Comparison of ENCODE assay signal across 8 cellular contexts in genomic region chr3:128649264-128649663, GRCh38. TPM values are rescaled to one million over a fixed set of nuclear protein-coding genes. Genes with fewer than 3 reads are reported as not detected.
A peak's percentile ranks its signal among the peaks of the same experiment; 100 is the strongest.
DNase-seq lines count a peak whose midpoint lies in the region; ATAC-seq, FAIRE-seq and TF ChIP-seq lines count a peak whose summit lies in the region.

No MANE protein-coding gene starts in this region.

- H3K36me3 ChIP-seq in BE2C (peaks cover 17% of the 10 kb centered on the region), IMR-90 (ENCODE audit: control insufficient read depth, insufficient read depth, low read length) (peaks cover 5% of the 10 kb centered on the region), bronchial epithelial cell (ENCODE audit: control insufficient read depth, insufficient read depth, low read length) (peaks cover 3% of the 10 kb centered on the region)
- peaks cover 0 to 10% (median 6%) of the 10 kb centered on the region in 3 experiments for H3K36me3 ChIP-seq in naive thymus-derived CD4-positive, alpha-beta T cell (ENCODE audit: control insufficient read depth in 2 of 3, insufficient read depth in 3 of 3, low read length in 3 of 3)

- CTCF ChIA-PET in IMR-90 (lab: Yijun Ruan, JAX): interaction anchor here (1.0 to 1.5 kb wide), 2 partner anchors 31 kb away, joined by 5 read pairs; no protein-coding TSS in a partner anchor
- CTCF ChIA-PET in naive thymus-derived CD4-positive, alpha-beta T cell (lab: Charles Lee): interaction anchor here (0.7 to 1.0 kb wide), 2 partner anchors 31 to 322 kb away, joined by 4 to 7 read pairs; no protein-coding TSS in a partner anchor

- peaks cover 0 to 3% (median 0%) of the 10 kb centered on the region in 11 donors for H3K9me3 Mint-ChIP-seq in naive thymus-derived CD4-positive, alpha-beta T cell

- dilution Hi-C loops in IMR-90 (cut with HindIII; ENCODE audit: low sequenced_read_pairs, unreplicated experiment): no loop called here

- H4K8ac ChIP-seq in IMR-90 (ENCODE audit: low read depth in 2 of 2, low read length in 2 of 2): no peak overlapping the region

- H4K5ac ChIP-seq in IMR-90 (ENCODE audit: low read depth, low read length): no peak overlapping the region

- WGBS in IMR-90 (ENCODE audit: extremely low coverage in 2 of 2, insufficient read length in 1 of 2), 2 experiments: 20% methylated on average over 1 of the region's 6 CpGs; no CpG with 5 or more reads in 1 of the 2 experiments

- no peak for DNase-seq in BE2C
- no peak for DNase-seq in IMR-90
- no peak for DNase-seq in bronchial epithelial cell (ENCODE audit: low read depth)
- DNase-seq in naive thymus-derived CD4-positive, alpha-beta T cell: no peak
- DNase-seq in stimulated activated CD4-positive, alpha-beta T cell treated with anti-CD3 and anti-CD28 coated beads, Interleukin-2, amount 100 ng/mL, for 24 hours: no peak
- no peak for DNase-seq in activated CD8-positive, alpha-beta memory T cell treated with anti-CD3 and anti-CD28 coated beads, Interleukin-2, amount 50 U/mL, for 48 hours

- peak overlapping the region; percentile 98; the same call in 1 of the 2 replicates for H3K9ac ChIP-seq in IMR-90 (ENCODE audit: low read depth, low read length)

- no peak overlapping the region for H2BK120ac ChIP-seq in IMR-90 (ENCODE audit: low read depth, low read length)

- H3K9me3 ChIP-seq in BE2C: no peaks in the 10 kb centered on the region
- no peaks in the 10 kb centered on the region for H3K9me3 ChIP-seq in IMR-90 (ENCODE audit: control insufficient read depth, insufficient read depth, low read length)
- H3K9me3 ChIP-seq in naive thymus-derived CD4-positive, alpha-beta T cell (ENCODE audit: control insufficient read depth in 2 of 3, low read length in 3 of 3): no peaks in the 10 kb centered on the region

- TF ChIP-seq CTCF in BE2C (IDR thresholded peaks at IDR 0.05; ENCODE audit: low read depth, low read length) (no peak), IMR-90 (conservative IDR thresholded peaks at IDR 0.05; ENCODE audit: low read depth, low read length) (no peak), bronchial epithelial cell (IDR thresholded peaks at IDR 0.05; ENCODE audit: insufficient read depth, low read length, severe bottlenecking) (no peak)

- no peak overlapping the region for H3K4ac ChIP-seq in IMR-90 (ENCODE audit: low read depth, low read length)

- in situ Hi-C loops in IMR-90 (cut with MboI; ENCODE audit: low sequenced_read_pairs): no loop called here

- H4K91ac ChIP-seq in IMR-90 (ENCODE audit: insufficient read depth, low read depth, low read length): no peak overlapping the region

- FAIRE-seq in bronchial epithelial cell (lab: Jason Lieb, UNC): no peak

- H2BK20ac ChIP-seq in IMR-90 (ENCODE audit: low read depth, low read length): no peak overlapping the region

- ATAC-seq in IMR-90 (ENCODE audit: low read depth): no peak
- ATAC-seq in naive thymus-derived CD4-positive, alpha-beta T cell: no peak
- ATAC-seq in HG03469 (IDR thresholded peaks at IDR 0.05; ENCODE audit: unreplicated experiment): no peak
- ATAC-seq in HG03095 (IDR thresholded peaks at IDR 0.05; ENCODE audit: unreplicated experiment): no peak

- peak overlapping the region; percentile 93 for H3K4me3 ChIP-seq in BE2C (ENCODE audit: low read depth, low read length)
- peak overlapping the region; percentile 98 for H3K4me3 ChIP-seq in IMR-90 (ENCODE audit: insufficient read depth, low read depth, low read length)
- peak overlapping the region; percentile 100 for H3K4me3 ChIP-seq in bronchial epithelial cell (ENCODE audit: low read depth, low read length)
- peak overlapping the region; percentile 94 for H3K4me3 ChIP-seq in naive thymus-derived CD4-positive, alpha-beta T cell (ENCODE audit: low read length)

- peaks cover 0 to 6% (median under 1%) of the 10 kb centered on the region in 5 donors for H3K36me3 Mint-ChIP-seq in naive thymus-derived CD4-positive, alpha-beta T cell

- H3K4me3 Mint-ChIP-seq in naive thymus-derived CD4-positive, alpha-beta T cell: peak overlapping the region; percentile 83 to 92 (median 90)

- no peak overlapping the region for H3K14ac ChIP-seq in IMR-90 (replicated peaks; ENCODE audit: low read depth, low read length)

- peak overlapping the region; percentile 99 for H3K4me2 ChIP-seq in IMR-90 (ENCODE audit: low read depth, low read length)

- POLR2A ChIA-PET in IMR-90 (lab: Charles Lee; ENCODE audit: unreplicated experiment): interaction anchor here (0.5 kb wide), 1 partner anchor 231 kb away, joined by 3 read pairs; no protein-coding TSS in a partner anchor
- POLR2A ChIA-PET in naive thymus-derived CD4-positive, alpha-beta T cell (lab: Charles Lee): interaction anchor here (0.7 to 3.2 kb wide), 6 partner anchors 8 to 473 kb away, joined by 3 to 25 read pairs (median 6); partner anchors contain the start of gene RAB43

- H4K20me1 ChIP-seq in IMR-90 (ENCODE audit: insufficient read depth, low read length): peaks cover 49% of the 10 kb centered on the region

- peak overlapping the region; percentile 63 to 92 (median 85) for H3K27ac Mint-ChIP-seq in naive thymus-derived CD4-positive, alpha-beta T cell

- no peaks in the 10 kb centered on the region for H3K27me3 Mint-ChIP-seq in naive thymus-derived CD4-positive, alpha-beta T cell

- H3K79me1 ChIP-seq in IMR-90 (ENCODE audit: low read depth in 1 of 2, low read length in 2 of 2): peaks cover 4 to 12% of the 10 kb centered on the region in 2 experiments; a peak in 3 of 4 replicates

- TF ChIP-seq RAD21 in IMR-90 (IDR thresholded peaks at IDR 0.05; ENCODE audit: low read length): no peak

- H2BK15ac ChIP-seq in IMR-90 (ENCODE audit: low read depth, low read length): no peak overlapping the region

- H3K23ac ChIP-seq in IMR-90 (ENCODE audit: low read depth, low read length): peak overlapping the region; percentile 83; the same call in 1 of the 2 replicates

- H2AK9ac ChIP-seq in IMR-90 (replicated peaks; ENCODE audit: low read depth, low read length, poor library complexity): no peak overlapping the region

- no peak overlapping the region for H2AK5ac ChIP-seq in IMR-90 (ENCODE audit: low read depth, low read length)

- no peak overlapping the region for H3K56ac ChIP-seq in IMR-90 (ENCODE audit: extremely low read depth, insufficient read depth, low read length)

- H3K27me3 ChIP-seq in BE2C (no peaks in the 10 kb centered on the region), IMR-90 (ENCODE audit: control insufficient read depth, insufficient read depth, low read length) (no peaks in the 10 kb centered on the region), bronchial epithelial cell (ENCODE audit: control insufficient read depth, insufficient read depth, low read length) (no peaks in the 10 kb centered on the region)
- no peaks in the 10 kb centered on the region for H3K27me3 ChIP-seq in naive thymus-derived CD4-positive, alpha-beta T cell (ENCODE audit: control insufficient read depth in 2 of 2, insufficient read depth in 2 of 2, low read length in 2 of 2)

- no peaks in the 10 kb centered on the region; the same call in 1 of the 2 replicates for H3K9me1 ChIP-seq in IMR-90 (ENCODE audit: insufficient read depth, low read length)

- intact Hi-C loops in IMR-90 (cut with micrococcal nuclease): no loop called here
- intact Hi-C loops in naive thymus-derived CD4-positive, alpha-beta T cell (cut with micrococcal nuclease): loop anchor here in 1 of 2 donors (5.0 kb wide), 1 partner anchor 748 kb away; no protein-coding TSS in a partner anchor

- TF ChIP-seq POLR2A in IMR-90 (IDR thresholded peaks at IDR 0.05; ENCODE audit: low read depth, low read length): no peak

- no peak overlapping the region for H3K27ac ChIP-seq in IMR-90 (ENCODE audit: insufficient read depth, low read length)
- H3K27ac ChIP-seq in naive thymus-derived CD4-positive, alpha-beta T cell (ENCODE audit: low read depth, low read length): peak overlapping the region; percentile 99

- no peak overlapping the region for H3K18ac ChIP-seq in IMR-90 (ENCODE audit: low read depth, low read length)

- H3K4me1 ChIP-seq in BE2C (no peaks in the 10 kb centered on the region), IMR-90 (ENCODE audit: control insufficient read depth, insufficient read depth, low read length) (no peaks in the 10 kb centered on the region)
- H3K4me1 ChIP-seq in naive thymus-derived CD4-positive, alpha-beta T cell (ENCODE audit: control insufficient read depth in 2 of 2, insufficient read depth in 2 of 2, low read length in 2 of 2): peaks cover 12 to 13% of the 10 kb centered on the region in 2 donors

- no peak overlapping the region for H2AFZ ChIP-seq in IMR-90 (replicated peaks; ENCODE audit: low read length, poor library complexity)

- TSS peak; percentile 34 for BruUV-seq in IMR-90 (replicated peaks; lab: Mats Ljungman, UMichigan)

- H3K4me1 Mint-ChIP-seq in naive thymus-derived CD4-positive, alpha-beta T cell: peaks cover 25 to 46% (median 38%) of the 10 kb centered on the region in 7 donors

- peak overlapping the region; percentile 36 for H2BK5ac ChIP-seq in IMR-90 (ENCODE audit: low read depth, low read length, poor library complexity, severe bottlenecking)

TF ChIP-seq in IMR-90, 13 proteins besides CTCF, POLR2A, EP300 and RAD21 (continues in another document):
- TF ChIP-seq USF2 (IDR thresholded peaks at IDR 0.05; ENCODE audit: low read depth, low read length) (no peak), RCOR1 (IDR thresholded peaks at IDR 0.05; ENCODE audit: insufficient replicate concordance, low read length) (no peak), MAZ (IDR thresholded peaks at IDR 0.05; ENCODE audit: borderline replicate concordance, low read depth, low read length) (no peak), MAFK (IDR thresholded peaks at IDR 0.05; ENCODE audit: low read depth, low read length) (no peak), FOS (IDR thresholded peaks at IDR 0.05; ENCODE audit: low read depth, low read length) (no peak), RFX5 (IDR thresholded peaks at IDR 0.05; ENCODE audit: low read depth, low read length) (no peak), BHLHE40 (IDR thresholded peaks at IDR 0.05; ENCODE audit: low read depth, low read length) (no peak), NFE2L2 (IDR thresholded peaks at IDR 0.05; ENCODE audit: low read depth, low read length) (no peak)

RNA-seq across cellular contexts. Expression of gene RPN1, which starts 1.4 kb away (rescaled TPM):
- 221 TPM for polyA plus RNA-seq in BE2C (2012; ENCODE audit: insufficient read depth, insufficient read length, low read depth)
- total RNA-seq in IMR-90 (2012; rRNA removed) (592 and 736 TPM in 2 replicates), bronchial epithelial cell (506 and 514 TPM in 2 replicates)
- 246 and 252 TPM in 2 replicates for polyA plus RNA-seq in IMR-90 (2012; rRNA removed)
- polyA plus RNA-seq in IMR-90 (2012; cell fraction: cytosol; rRNA removed): 162 and 186 TPM in 2 replicates
- polyA plus RNA-seq in IMR-90 (2012; cell fraction: nucleus; rRNA removed; ENCODE audit: low replicate concordance): 66.2 and 125 TPM in 2 replicates
- 100 to 1,000 TPM in 2 of 5 experiments, 10 to 100 TPM in 3; 76.7 to 203 (median 88.5) TPM for total RNA-seq in naive thymus-derived CD4-positive, alpha-beta T cell
- 100 to 1,000 TPM; 180 to 190 TPM for polyA plus RNA-seq in naive thymus-derived CD4-positive, alpha-beta T cell
